ENCODE assay signal across 17 cellular contexts in the genomic region with DNA sequence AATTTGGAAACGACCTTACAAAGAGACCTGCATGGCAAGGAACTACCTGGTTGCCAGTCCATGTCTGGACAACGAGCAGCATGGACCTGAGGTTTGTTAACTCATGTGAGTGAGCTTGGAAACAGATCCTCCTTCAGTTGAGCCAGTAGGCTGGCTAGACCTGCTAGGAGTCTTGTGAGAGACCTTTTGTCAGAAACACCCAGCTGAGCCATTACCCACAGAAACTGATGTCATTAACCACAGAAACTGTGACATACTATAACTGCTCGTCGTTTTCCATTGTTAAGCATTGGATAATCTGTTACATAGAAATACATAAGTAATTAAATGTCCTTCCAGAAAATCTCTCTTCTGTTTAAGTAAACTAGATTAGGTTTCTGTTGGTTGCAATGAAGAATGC.
DNase-seq lines count a peak whose midpoint lies in the region; ATAC-seq and TF ChIP-seq lines count a peak whose summit lies in the region.
"Had no signal": no experiment of that assay in that cellular context is flagged by ENCODE, and none has a peak within 500 bp of the region (broad histone marks: within the 10 kb centered on the region; RNA-seq: fewer than 3 reads in every experiment).

No MANE protein-coding gene starts in this region.

- H3K4me3 ChIP-seq in NB4 (ENCODE audit: low read depth, low read length) = no peak overlapping the region
- no peak overlapping the region for H3K4me3 ChIP-seq in transverse colon
- H3K4me3 ChIP-seq: coronary artery, HAP-1, pancreas had no signal

- no peaks in the 10 kb centered on the region for H3K36me3 ChIP-seq in transverse colon
- H3K36me3 ChIP-seq: HAP-1, pancreas had no signal

- peak; percentile 72 to 73 for ATAC-seq in activated naive CD4-positive, alpha-beta T cell treated with anti-CD3 and anti-CD28 coated beads, Interleukin-2, amount 50 U/mL, for 72 hours
- ATAC-seq in HG02870 (IDR thresholded peaks at IDR 0.05; ENCODE audit: unreplicated experiment) = peak; percentile 59
- ATAC-seq: left cardiac atrium, Panc1, pancreas had no signal

- no peaks in the 10 kb centered on the region for H3K9me3 ChIP-seq in transverse colon
- H3K9me3 ChIP-seq: Caco-2, HAP-1, pancreas had no signal

- TF ChIP-seq POLR2A in NB4 (IDR thresholded peaks at IDR 0.05; ENCODE audit: extremely low read depth, insufficient read length) = no peak
- no peak for TF ChIP-seq POLR2A in transverse colon (IDR thresholded peaks at IDR 0.05)

- H3K4me1 ChIP-seq in transverse colon = no peaks in the 10 kb centered on the region
- H3K4me1 ChIP-seq: Caco-2, HAP-1, pancreas had no signal

- WGBS in transverse colon (ENCODE audit: low coverage in 1 of 2), 2 donors = 45 to 69% methylated on average over 3 to 4 of the region's 4 CpGs

- in situ Hi-C loops in transverse colon (cut with MboI; ENCODE audit: low pct_ligation_motif_present in 1 of 4, low pct_unique_long_range_greater_than_20kb in 1 of 4, low sequenced_read_pairs in 3 of 4) = no loop called here

- no peaks in the 10 kb centered on the region for H3K27me3 ChIP-seq in transverse colon
- H3K27me3 ChIP-seq: pancreas had no signal

- no peak for TF ChIP-seq CTCF in NB4 (IDR thresholded peaks at IDR 0.05; ENCODE audit: low read depth, low read length)
- TF ChIP-seq CTCF in transverse colon (IDR thresholded peaks at IDR 0.05) = no peak

- no peak overlapping the region for H3K27ac ChIP-seq in transverse colon
- H3K27ac ChIP-seq: coronary artery, pancreas had no signal

- DNase-seq in activated naive CD4-positive, alpha-beta T cell treated with anti-CD3 and anti-CD28 coated beads, Interleukin-2, amount 50 U/mL, for 72 hours (ENCODE audit: low spot score in 2 of 2) = no peak
- no peak for DNase-seq in activated naive CD4-positive, alpha-beta T cell treated with anti-CD3 and anti-CD28 coated beads, Interleukin-2, amount 50 U/mL, for 16 hours
- peak; percentile 3 for DNase-seq in NB4 (ENCODE audit: low read depth)
- peak; percentile 61 for DNase-seq in kidney tubule cell (ENCODE audit: low spot score)
- DNase-seq in NCI-H1436 treated with DMSO at 0.1 percent for 48 hours (lab: John Stamatoyannopoulos, UW) = no peak
- no peak for DNase-seq in transverse colon
- no peak for DNase-seq in NCI-H82 (lab: John Stamatoyannopoulos, UW)
- DNase-seq: aorta, Caco-2, head of caudate nucleus, left cardiac atrium, NCI-H1092, pancreas had no signal

- TF ChIP-seq EP300 in transverse colon (IDR thresholded peaks at IDR 0.05; ENCODE audit: low read depth) = no peak

- H3K36me3 Mint-ChIP-seq in activated naive CD4-positive, alpha-beta T cell treated with anti-CD3 and anti-CD28 coated beads, Interleukin-2, amount 50 U/mL, for 72 hours = no peaks in the 10 kb centered on the region

- H3K27ac Mint-ChIP-seq in activated naive CD4-positive, alpha-beta T cell treated with anti-CD3 and anti-CD28 coated beads, Interleukin-2, amount 50 U/mL, for 72 hours = no peak overlapping the region

- intact Hi-C loops in transverse colon (cut with DNase I; ENCODE audit: low total_unique reads) = no loop called here

- peaks cover under 1 to 1% of the 10 kb centered on the region in 2 donors for H3K9me3 Mint-ChIP-seq in activated naive CD4-positive, alpha-beta T cell treated with anti-CD3 and anti-CD28 coated beads, Interleukin-2, amount 50 U/mL, for 72 hours

Comparison
In these comparisons a context has a peak if more than half of its experiments do, and no peak if none do; other contexts are left out.
1. DNase-seq: peak in NB4 (single experiment) and kidney tubule cell (single experiment); none in activated naive CD4-positive, alpha-beta T cell treated with anti-CD3 and anti-CD28 coated beads, Interleukin-2, amount 50 U/mL, for 72 hours (0 of 2), activated naive CD4-positive, alpha-beta T cell treated with anti-CD3 and anti-CD28 coated beads, Interleukin-2, amount 50 U/mL, for 16 hours (single experiment), NCI-H1436 treated with DMSO at 0.1 percent for 48 hours (single experiment), transverse colon (single experiment) and NCI-H82 (single experiment).